In genomic region chr4:2040391-2041233, GRCh38 we compare ENCODE assay signal across 9 cellular contexts. TPM values are rescaled to one million over a fixed set of nuclear protein-coding genes. Genes with fewer than 3 reads are reported as not detected.
DNase-seq lines count a peak whose midpoint lies in the region; ATAC-seq and TF ChIP-seq lines count a peak whose summit lies in the region.
"Had no signal": no experiment of that assay in that cellular context is flagged by ENCODE, and none has a peak within 500 bp of the region (broad histone marks: within the 10 kb centered on the region; RNA-seq: fewer than 3 reads in every experiment).

No MANE protein-coding gene starts in this region.

- H3K9me3 ChIP-seq in right lobe of liver, result no peaks in the 10 kb centered on the region
- H3K9me3 ChIP-seq in upper lobe of right lung, result no peaks in the 10 kb centered on the region

- no peaks in the 10 kb centered on the region for H3K9me3 Mint-ChIP-seq in activated naive CD8-positive, alpha-beta T cell (ENCODE audit: low read depth)
- H3K9me3 Mint-ChIP-seq in activated naive CD8-positive, alpha-beta T cell treated with anti-CD3 and anti-CD28 coated beads, Interleukin-2, amount 50 U/mL, for 24 hours, result no peaks in the 10 kb centered on the region

- H3K4me1 ChIP-seq in right lobe of liver (peaks cover 0 to 20% (median 5%) of the 10 kb centered on the region in 4 donors), upper lobe of right lung (peaks cover 18% of the 10 kb centered on the region)

- no peak for ATAC-seq in activated naive CD8-positive, alpha-beta T cell treated with anti-CD3 and anti-CD28 coated beads, Interleukin-2, amount 50 U/mL, for 24 hours
- ATAC-seq in right lobe of liver (no peak), upper lobe of right lung (peak; percentile 2)

- peak overlapping the region; percentile 58 for H3K4me3 Mint-ChIP-seq in activated naive CD8-positive, alpha-beta T cell
- H3K4me3 Mint-ChIP-seq in activated naive CD8-positive, alpha-beta T cell treated with anti-CD3 and anti-CD28 coated beads, Interleukin-2, amount 50 U/mL, for 24 hours, result no peak overlapping the region

- in situ Hi-C loops in brain microvascular endothelial cell (cut with HindIII; ENCODE audit: low pct_ligation_motif_present, low sequenced_read_pairs), result no loop called here

- H3K4me3 ChIP-seq in brain microvascular endothelial cell (ENCODE audit: low read depth, low read length), result peak overlapping the region; percentile 73
- H3K4me3 ChIP-seq in right lobe of liver, result peak overlapping the region; percentile 53 to 57 (median 56)
- peak overlapping the region; percentile 66 for H3K4me3 ChIP-seq in upper lobe of right lung

- DNase-seq in activated naive CD8-positive, alpha-beta T cell treated with anti-CD3 and anti-CD28 coated beads, Interleukin-2, amount 50 U/mL, for 24 hours, result no peak
- no peak for DNase-seq in brain microvascular endothelial cell
- peak; percentile 27 to 52 (median 43) for DNase-seq in right lobe of liver
- DNase-seq in upper lobe of right lung, result peak; percentile 63
- DNase-seq in HuH-7.5 (ENCODE audit: low spot score), result no peak
- no peak for DNase-seq in SIG-M5 (lab: John Stamatoyannopoulos, UW)
- no peak for DNase-seq in NOMO-1 treated with dmso at 0.1 percent for 144 hours (lab: John Stamatoyannopoulos, UW; ENCODE audit: unreplicated experiment)
- DNase-seq: NCI-H2029 had no signal

- 0% methylated on average over 3 of the region's 91 CpGs for WGBS in right lobe of liver (ENCODE audit: insufficient coverage, low coverage, low lambda C conversion rate, missing lambda C conversion rate)

- H3K36me3 ChIP-seq in brain microvascular endothelial cell (replicated peaks) (no peaks in the 10 kb centered on the region), right lobe of liver (no peaks in the 10 kb centered on the region), upper lobe of right lung (no peaks in the 10 kb centered on the region)

- H3K27me3 ChIP-seq in brain microvascular endothelial cell (replicated peaks), result peaks cover 14% of the 10 kb centered on the region
- H3K27me3 ChIP-seq in right lobe of liver, result peaks cover 0 to 16% of the 10 kb centered on the region in 2 donors
- peaks cover 40% of the 10 kb centered on the region for H3K27me3 ChIP-seq in upper lobe of right lung

- intact Hi-C loops in right lobe of liver (cut with DNase I) (no loop called here), upper lobe of right lung (cut with DNase I) (no loop called here)

- H3K27ac ChIP-seq in brain microvascular endothelial cell (no peak overlapping the region), right lobe of liver (no peak overlapping the region), upper lobe of right lung (no peak overlapping the region)

- peaks cover 2% of the 10 kb centered on the region for H3K4me1 Mint-ChIP-seq in activated naive CD8-positive, alpha-beta T cell (ENCODE audit: low read depth)
- peaks cover 5% of the 10 kb centered on the region for H3K4me1 Mint-ChIP-seq in activated naive CD8-positive, alpha-beta T cell treated with anti-CD3 and anti-CD28 coated beads, Interleukin-2, amount 50 U/mL, for 24 hours

- TF ChIP-seq CTCF in brain microvascular endothelial cell (IDR thresholded peaks at IDR 0.05; ENCODE audit: low read depth, low read length, missing control alignments) (no peak), right lobe of liver (IDR thresholded peaks at IDR 0.05) (no peak), upper lobe of right lung (IDR thresholded peaks at IDR 0.05) (no peak)

- TF ChIP-seq POLR2A in right lobe of liver (IDR thresholded peaks at IDR 0.05), result no peak

- no peak overlapping the region for H3K27ac Mint-ChIP-seq in activated naive CD8-positive, alpha-beta T cell
- H3K27ac Mint-ChIP-seq in activated naive CD8-positive, alpha-beta T cell treated with anti-CD3 and anti-CD28 coated beads, Interleukin-2, amount 50 U/mL, for 24 hours, result no peak overlapping the region

- H3K36me3 Mint-ChIP-seq in activated naive CD8-positive, alpha-beta T cell, result no peaks in the 10 kb centered on the region
- no peaks in the 10 kb centered on the region for H3K36me3 Mint-ChIP-seq in activated naive CD8-positive, alpha-beta T cell treated with anti-CD3 and anti-CD28 coated beads, Interleukin-2, amount 50 U/mL, for 24 hours (ENCODE audit: low read depth)

- peaks cover 8% of the 10 kb centered on the region for H3K27me3 Mint-ChIP-seq in activated naive CD8-positive, alpha-beta T cell
- H3K27me3 Mint-ChIP-seq in activated naive CD8-positive, alpha-beta T cell treated with anti-CD3 and anti-CD28 coated beads, Interleukin-2, amount 50 U/mL, for 24 hours, result peaks cover 24% of the 10 kb centered on the region

RNA-seq across cellular contexts. Expression of gene NAT8L, which starts 18.5 kb away (rescaled TPM):
- under 1 TPM in 2 of 6 experiments, not detected in 4; 0.02 to 0.05 TPM for total RNA-seq in right lobe of liver
- total RNA-seq in upper lobe of right lung, result 0.46 TPM

RNA-seq across cellular contexts. Expression of gene NELFA, which starts 31.8 kb away (rescaled TPM):
- total RNA-seq in right lobe of liver (10 to 100 TPM in 2 of 6 experiments, 1 to 10 TPM in 4; 6.6 to 14.7 (median 8.7) TPM), upper lobe of right lung (22.7 TPM)

Comparison
In these comparisons a context has a peak if more than half of its experiments do, and no peak if none do; other contexts are left out.
1. DNase-seq: peak in right lobe of liver (3 of 3) and upper lobe of right lung (single experiment); none in activated naive CD8-positive, alpha-beta T cell treated with anti-CD3 and anti-CD28 coated beads, Interleukin-2, amount 50 U/mL, for 24 hours (single experiment), brain microvascular endothelial cell (single experiment), HuH-7.5 (single experiment), SIG-M5 (single experiment) and NOMO-1 treated with dmso at 0.1 percent for 144 hours (single experiment).
2. Peak in every context shown above with its lines, with median percentiles within 50 percentile points of each other: H3K4me3 ChIP-seq.